8 cellular contexts compared by ENCODE assay signal in the genomic region with DNA sequence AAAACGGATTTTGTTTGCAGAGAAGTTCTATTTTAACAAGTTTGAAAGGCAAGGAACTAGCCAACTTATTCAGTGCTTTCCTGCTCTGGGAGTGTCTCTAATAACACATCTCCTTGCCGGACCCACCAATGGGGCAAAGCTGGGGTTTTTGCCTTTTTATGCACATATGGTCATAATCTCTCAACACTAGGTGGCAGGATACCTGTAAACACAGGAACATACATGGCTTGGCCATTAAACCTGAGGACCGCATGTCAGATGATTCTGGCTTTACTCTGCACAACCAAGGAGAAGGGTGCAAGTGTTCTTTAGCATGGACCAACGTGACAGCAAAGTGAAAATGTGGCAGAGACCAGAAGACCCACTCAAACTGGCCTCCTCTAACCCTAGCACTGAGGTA. TPM values are rescaled to one million over a fixed set of nuclear protein-coding genes. Genes with fewer than 3 reads are reported as not detected.
DNase-seq lines count a peak whose midpoint lies in the region; ATAC-seq, FAIRE-seq and TF ChIP-seq lines count a peak whose summit lies in the region.

No MANE protein-coding gene starts in this region.

- CTCF ChIA-PET in activated CD8-positive, alpha-beta T cell treated with anti-CD3 and anti-CD28 coated beads for 36 hours (lab: Charles Lee): interaction anchor here (0.9 to 3.2 kb wide), 8 partner anchors 20 to 105 kb away, joined by 3 to 27 read pairs (median 5); no protein-coding TSS in a partner anchor
- CTCF ChIA-PET in activated CD8-positive, alpha-beta T cell treated with anti-CD3 and anti-CD28 coated beads, Interleukin-2, amount 10 ng/mL, durations not matched to agents 7 days and 5 days (lab: Charles Lee): interaction anchor here (0.9 to 2.0 kb wide), 7 partner anchors 8 to 78 kb away, joined by 3 to 8 read pairs (median 4); no protein-coding TSS in a partner anchor
- CTCF ChIA-PET in K562 (lab: Yijun Ruan, JAX; ENCODE audit: low intra/inter-chr PET ratio): interaction anchor here (0.5 to 3.3 kb wide), 4 partner anchors 20 to 250 kb away, joined by 3 to 23 read pairs (median 13); partner anchors contain the start of gene LAD1

- H3K9me3 ChIP-seq in K562 (replicated peaks; ENCODE audit: control insufficient read depth, insufficient read depth, low read depth, low read length): no peaks in the 10 kb centered on the region

- POLR2A ChIA-PET in activated CD8-positive, alpha-beta T cell treated with anti-CD3 and anti-CD28 coated beads for 36 hours (lab: Charles Lee): interaction anchor here (1.2 to 1.3 kb wide), 2 partner anchors 9 to 12 kb away, joined by 3 to 4 read pairs; no protein-coding TSS in a partner anchor
- POLR2A ChIA-PET in activated CD8-positive, alpha-beta T cell treated with anti-CD3 and anti-CD28 coated beads, Interleukin-2, amount 10 ng/mL, durations not matched to agents 7 days and 5 days (lab: Charles Lee): no interaction called here
- POLR2A ChIA-PET in K562 (lab: Yijun Ruan, JAX): interaction anchor here (0.6 to 2.4 kb wide), 4 partner anchors 10 to 385 kb away, joined by 3 to 8 read pairs (median 3); no protein-coding TSS in a partner anchor

- H3K4me1 ChIP-seq in K562 (replicated peaks in 1 of 2; ENCODE audit: control insufficient read depth in 2 of 2, insufficient read depth in 2 of 2, low read length in 2 of 2): peaks cover 8 to 16% of the 10 kb centered on the region in 2 experiments; a peak in 4 of 5 replicates

- in situ Hi-C loops in K562 (cut with MboI): loop anchor here (5.0 kb wide), 1 partner anchor 68 kb away; no protein-coding TSS in a partner anchor

- peak; percentile 51 for TF ChIP-seq CTCF in activated CD8-positive, alpha-beta T cell treated with anti-CD3 and anti-CD28 coated beads for 36 hours (IDR thresholded peaks at IDR 0.05)
- peak; percentile 72 to 86 (median 77) for TF ChIP-seq CTCF in K562 (IDR thresholded peaks at IDR 0.05 in 2 of 3, conservative IDR thresholded peaks at IDR 0.05 in 1 of 3; ENCODE audit: insufficient read depth in 2 of 3, low read depth in 1 of 3, low read length in 3 of 3)

- ATAC-seq in activated CD8-positive, alpha-beta T cell treated with anti-CD3 and anti-CD28 coated beads for 36 hours: no peak
- no peak for ATAC-seq in activated CD8-positive, alpha-beta T cell treated with anti-CD3 and anti-CD28 coated beads, Interleukin-2, amount 10 ng/mL, durations not matched to agents 7 days and 5 days
- ATAC-seq in K562 (peak; percentile 68), naive B cell (ENCODE audit: low read depth in 2 of 2) (no peak), GM18907 (IDR thresholded peaks at IDR 0.05; ENCODE audit: unreplicated experiment) (no peak), HG03565 (IDR thresholded peaks at IDR 0.05; ENCODE audit: unreplicated experiment) (no peak)

- H3K27ac ChIP-seq in K562 (ENCODE audit: extremely low read depth, low read depth, low read length): no peak overlapping the region

- H2AFZ ChIP-seq in K562 (ENCODE audit: low read depth, low read length): no peak overlapping the region

- intact Hi-C loops in activated CD8-positive, alpha-beta T cell treated with anti-CD3 and anti-CD28 coated beads for 36 hours (cut with micrococcal nuclease): no loop called here
- intact Hi-C loops in K562 (cut with micrococcal nuclease): loop anchor here (1.0 kb wide), 2 partner anchors 36 to 74 kb away; no protein-coding TSS in a partner anchor

- H3K36me3 Mint-ChIP-seq in activated CD8-positive, alpha-beta T cell treated with anti-CD3 and anti-CD28 coated beads for 36 hours (ENCODE audit: low read depth): peaks cover 18% of the 10 kb centered on the region
- H3K36me3 Mint-ChIP-seq in activated CD8-positive, alpha-beta T cell treated with anti-CD3 and anti-CD28 coated beads, Interleukin-2, amount 10 ng/mL, durations not matched to agents 7 days and 5 days (ENCODE audit: low read depth): no peaks in the 10 kb centered on the region
- peaks cover 34 to 39% of the 10 kb centered on the region in 2 donors for H3K36me3 Mint-ChIP-seq in naive B cell

- peaks cover 6% of the 10 kb centered on the region; the same call in 1 of the 2 replicates for H4K20me1 ChIP-seq in K562 (replicated peaks; ENCODE audit: control insufficient read depth, insufficient read depth, low read length)

- no peaks in the 10 kb centered on the region for H3K9me3 Mint-ChIP-seq in activated CD8-positive, alpha-beta T cell treated with anti-CD3 and anti-CD28 coated beads for 36 hours
- H3K9me3 Mint-ChIP-seq in activated CD8-positive, alpha-beta T cell treated with anti-CD3 and anti-CD28 coated beads, Interleukin-2, amount 10 ng/mL, durations not matched to agents 7 days and 5 days (ENCODE audit: insufficient read depth): no peaks in the 10 kb centered on the region
- H3K9me3 Mint-ChIP-seq in naive B cell: no peaks in the 10 kb centered on the region

- H3K79me2 ChIP-seq in K562 (ENCODE audit: control insufficient read depth, insufficient read depth, low read length): peaks cover 12% of the 10 kb centered on the region; the same call in 2 of the 3 replicates

- H3K4me1 Mint-ChIP-seq in activated CD8-positive, alpha-beta T cell treated with anti-CD3 and anti-CD28 coated beads for 36 hours (ENCODE audit: low read depth): peaks cover 12% of the 10 kb centered on the region
- H3K4me1 Mint-ChIP-seq in activated CD8-positive, alpha-beta T cell treated with anti-CD3 and anti-CD28 coated beads, Interleukin-2, amount 10 ng/mL, durations not matched to agents 7 days and 5 days (ENCODE audit: low read depth): peaks cover 11% of the 10 kb centered on the region
- peaks cover 10 to 17% (median 17%) of the 10 kb centered on the region in 3 donors for H3K4me1 Mint-ChIP-seq in naive B cell

- DNase-seq in activated CD8-positive, alpha-beta T cell treated with anti-CD3 and anti-CD28 coated beads for 36 hours: peak; percentile 17
- DNase-seq in activated CD8-positive, alpha-beta T cell treated with anti-CD3 and anti-CD28 coated beads, Interleukin-2, amount 10 ng/mL, durations not matched to agents 7 days and 5 days: no peak
- peak; percentile 33 for DNase-seq in NCI-H1105 (lab: John Stamatoyannopoulos, UW)
- DNase-seq in K562 (ENCODE audit: extremely low read depth in 1 of 4, low spot score in 3 of 4): peak; percentile 66 to 72 (median 70)
- DNase-seq in naive B cell: peak; percentile 9
- no peak for DNase-seq in inferior parietal cortex (ENCODE audit: extremely low spot score)

- H3K4me3 ChIP-seq in K562: no peak overlapping the region

- H3K27me3 ChIP-seq in K562 (ENCODE audit: control insufficient read depth in 2 of 2, insufficient read depth in 2 of 2, low read length in 2 of 2): no peaks in the 10 kb centered on the region

- no TSS peak for BruUV-seq in K562 (replicated peaks; lab: Mats Ljungman, UMichigan)

- no peak overlapping the region for H3K4me3 Mint-ChIP-seq in activated CD8-positive, alpha-beta T cell treated with anti-CD3 and anti-CD28 coated beads for 36 hours
- no peak overlapping the region for H3K4me3 Mint-ChIP-seq in activated CD8-positive, alpha-beta T cell treated with anti-CD3 and anti-CD28 coated beads, Interleukin-2, amount 10 ng/mL, durations not matched to agents 7 days and 5 days
- H3K4me3 Mint-ChIP-seq in naive B cell: peak overlapping the region in 1 of 8 donors; percentile 64

- no peak overlapping the region for H3K9ac ChIP-seq in K562 (ENCODE audit: insufficient read depth in 1 of 2, low read depth in 2 of 2, low read length in 2 of 2)

- FAIRE-seq in K562 (lab: Jason Lieb, UNC): peak; percentile 94

- no peak for TF ChIP-seq POLR2A in K562 (conservative IDR thresholded peaks at IDR 0.05)

- 29% methylated on average over 4 of the region's 4 CpGs for WGBS in K562 (ENCODE audit: insufficient coverage, low coverage, missing lambda C conversion rate)

- no peak for TF ChIP-seq EP300 in K562 (IDR thresholded peaks at IDR 0.05; ENCODE audit: low read length)

- peak; percentile 70 to 83 for TF ChIP-seq RAD21 in K562 (CRISPR knock-in tag; conservative IDR thresholded peaks at IDR 0.05 in 1 of 2, IDR thresholded peaks at IDR 0.05 in 1 of 2)

- no peak overlapping the region for H3K27ac Mint-ChIP-seq in activated CD8-positive, alpha-beta T cell treated with anti-CD3 and anti-CD28 coated beads for 36 hours
- H3K27ac Mint-ChIP-seq in activated CD8-positive, alpha-beta T cell treated with anti-CD3 and anti-CD28 coated beads, Interleukin-2, amount 10 ng/mL, durations not matched to agents 7 days and 5 days: no peak overlapping the region
- no peak overlapping the region for H3K27ac Mint-ChIP-seq in naive B cell

- H3K36me3 ChIP-seq in K562 (ENCODE audit: control insufficient read depth, insufficient read depth, low read length): peaks cover 84% of the 10 kb centered on the region

- H3K4me2 ChIP-seq in K562 (ENCODE audit: insufficient read depth, low read length): no peak overlapping the region

- H3K27me3 Mint-ChIP-seq in activated CD8-positive, alpha-beta T cell treated with anti-CD3 and anti-CD28 coated beads for 36 hours: no peaks in the 10 kb centered on the region
- H3K27me3 Mint-ChIP-seq in activated CD8-positive, alpha-beta T cell treated with anti-CD3 and anti-CD28 coated beads, Interleukin-2, amount 10 ng/mL, durations not matched to agents 7 days and 5 days (ENCODE audit: low read depth): no peaks in the 10 kb centered on the region
- H3K27me3 Mint-ChIP-seq in naive B cell: no peaks in the 10 kb centered on the region

- H3K9me1 ChIP-seq in K562 (ENCODE audit: control insufficient read depth, insufficient read depth, low read length): no peaks in the 10 kb centered on the region

RNA-seq across cellular contexts. Expression of gene TMEM9, which starts 4.9 kb away (rescaled TPM):
- 10 to 100 TPM; 28.7 to 30.6 TPM for total RNA-seq in activated CD8-positive, alpha-beta T cell treated with anti-CD3 and anti-CD28 coated beads for 36 hours
- total RNA-seq in activated CD8-positive, alpha-beta T cell treated with anti-CD3 and anti-CD28 coated beads, Interleukin-2, amount 10 ng/mL, durations not matched to agents 7 days and 5 days: 10 to 100 TPM; 13.6 to 18.9 TPM
- total RNA-seq in K562 (2011; cell fraction: chromatin; rRNA removed; ENCODE audit: low replicate concordance): 56.7 and 115 TPM in 2 replicates
- 158 and 181 TPM in 2 replicates for total RNA-seq in K562 (2011; cell fraction: nucleolus; rRNA removed)
- 137 and 141 TPM in 2 replicates for total RNA-seq in K562 (2011; cell fraction: nucleoplasm; rRNA removed)
- 79.3 and 118 TPM in 2 replicates for total RNA-seq in K562 (2014; rRNA removed)
- total RNA-seq in K562 (2014; rRNA removed; fragmentation: Illumina TruSeq; extraction: Trizol): 25.4 and 30.4 TPM in 2 replicates
- total RNA-seq in K562 (2015; rRNA removed; fragmentation: Illumina TruSeq; extraction: Trizol): 30.6 and 31.5 TPM in 2 replicates
- total RNA-seq in K562 (2021): 72.4 and 80.7 TPM in 2 replicates
- polyA plus RNA-seq in K562 (2011; rRNA removed): 107 and 195 TPM in 2 replicates
- 148 and 167 TPM in 2 replicates for polyA plus RNA-seq in K562 (2011; cell fraction: cytosol; rRNA removed)
- polyA plus RNA-seq in K562 (2011; cell fraction: nucleus; rRNA removed): 145 and 201 TPM in 2 replicates
- 64.1 and 120 TPM in 2 replicates for polyA plus RNA-seq in K562 (2012)
- polyA plus RNA-seq in K562 (2014; fragmentation: Illumina TruSeq; extraction: Trizol): 38.7 and 52.1 TPM in 2 replicates
- 10 to 100 TPM; 42.4 to 86.2 TPM for polyA plus RNA-seq in K562 (2014; fragmentation: Nextera tagmentation; extraction: Ambion mirVana)
- 67.6 and 90.2 TPM in 2 replicates for polyA plus RNA-seq in K562 (2014; rRNA removed)
- 56.2 and 56.5 TPM in 2 replicates for polyA minus RNA-seq in K562 (2011; rRNA and poly(A)+ RNA removed)
- polyA minus RNA-seq in K562 (2011; cell fraction: cytosol; rRNA and poly(A)+ RNA removed): 30.3 and 38.0 TPM in 2 replicates
- 14.8 and 29.9 TPM in 2 replicates for polyA minus RNA-seq in K562 (2011; cell fraction: nucleus; rRNA and poly(A)+ RNA removed)
- 10 to 100 TPM; 24.6 to 43.5 (median 31.4) TPM for polyA plus RNA-seq in naive B cell (ENCODE audit: low read depth in 6 of 6)

RNA-seq across cellular contexts. Expression of gene ASCL5, which starts 22.4 kb away (rescaled TPM):
- under 1 TPM; 0.29 to 0.36 TPM for total RNA-seq in activated CD8-positive, alpha-beta T cell treated with anti-CD3 and anti-CD28 coated beads for 36 hours
- not detected for total RNA-seq in activated CD8-positive, alpha-beta T cell treated with anti-CD3 and anti-CD28 coated beads, Interleukin-2, amount 10 ng/mL, durations not matched to agents 7 days and 5 days
- not detected in 2 replicates for total RNA-seq in K562 (2011; cell fraction: chromatin; rRNA removed; ENCODE audit: low replicate concordance)
- not detected in 2 replicates for total RNA-seq in K562 (2011; cell fraction: nucleolus; rRNA removed)
- not detected in 2 replicates for total RNA-seq in K562 (2011; cell fraction: nucleoplasm; rRNA removed)
- total RNA-seq in K562 (2014; rRNA removed) (0.09 TPM in 1 of 2 replicates, not detected in the other), K562 (2014; rRNA removed; fragmentation: Illumina TruSeq; extraction: Trizol) (not detected in 2 replicates), K562 (2015; rRNA removed; fragmentation: Illumina TruSeq; extraction: Trizol) (not detected in 2 replicates), K562 (2021) (not detected in 2 replicates)
- polyA plus RNA-seq in K562 (2011; rRNA removed) (not detected in 2 replicates), K562 (2014; fragmentation: Illumina TruSeq; extraction: Trizol) (not detected in 2 replicates), K562 (2014; fragmentation: Nextera tagmentation; extraction: Ambion mirVana) (not detected), K562 (2014; rRNA removed) (not detected in 2 replicates), naive B cell (ENCODE audit: low read depth in 6 of 6) (not detected)
- polyA plus RNA-seq in K562 (2011; cell fraction: cytosol; rRNA removed): not detected in 2 replicates
- not detected in 2 replicates for polyA plus RNA-seq in K562 (2011; cell fraction: nucleus; rRNA removed)
- polyA plus RNA-seq in K562 (2012): not detected in 2 replicates
- not detected in 2 replicates for polyA minus RNA-seq in K562 (2011; rRNA and poly(A)+ RNA removed)
- polyA minus RNA-seq in K562 (2011; cell fraction: cytosol; rRNA and poly(A)+ RNA removed): not detected in 2 replicates
- not detected in 2 replicates for polyA minus RNA-seq in K562 (2011; cell fraction: nucleus; rRNA and poly(A)+ RNA removed)

RNA-seq across cellular contexts. Expression of gene CACNA1S, which starts 37.2 kb away (rescaled TPM):
- total RNA-seq in activated CD8-positive, alpha-beta T cell treated with anti-CD3 and anti-CD28 coated beads for 36 hours: not detected
- not detected for total RNA-seq in activated CD8-positive, alpha-beta T cell treated with anti-CD3 and anti-CD28 coated beads, Interleukin-2, amount 10 ng/mL, durations not matched to agents 7 days and 5 days
- total RNA-seq in K562 (2011; cell fraction: chromatin; rRNA removed; ENCODE audit: low replicate concordance): not detected in 2 replicates
- total RNA-seq in K562 (2011; cell fraction: nucleolus; rRNA removed): not detected in 2 replicates
- not detected in 2 replicates for total RNA-seq in K562 (2011; cell fraction: nucleoplasm; rRNA removed)
- total RNA-seq in K562 (2014; rRNA removed): not detected in 2 replicates
- not detected in 2 replicates for total RNA-seq in K562 (2014; rRNA removed; fragmentation: Illumina TruSeq; extraction: Trizol)
- total RNA-seq in K562 (2015; rRNA removed; fragmentation: Illumina TruSeq; extraction: Trizol): not detected in 2 replicates
- total RNA-seq in K562 (2021): not detected in 2 replicates
- polyA plus RNA-seq in K562 (2011; rRNA removed): not detected in 2 replicates
- not detected in 2 replicates for polyA plus RNA-seq in K562 (2011; cell fraction: cytosol; rRNA removed)
- not detected in 2 replicates for polyA plus RNA-seq in K562 (2011; cell fraction: nucleus; rRNA removed)
- polyA plus RNA-seq in K562 (2012): 0.01 TPM in 1 of 2 replicates, not detected in the other
- polyA plus RNA-seq in K562 (2014; fragmentation: Illumina TruSeq; extraction: Trizol): not detected in 2 replicates
- not detected for polyA plus RNA-seq in K562 (2014; fragmentation: Nextera tagmentation; extraction: Ambion mirVana)
- polyA plus RNA-seq in K562 (2014; rRNA removed): not detected in 2 replicates
- polyA minus RNA-seq in K562 (2011; rRNA and poly(A)+ RNA removed): not detected in 2 replicates
- not detected in 2 replicates for polyA minus RNA-seq in K562 (2011; cell fraction: cytosol; rRNA and poly(A)+ RNA removed)
- polyA minus RNA-seq in K562 (2011; cell fraction: nucleus; rRNA and poly(A)+ RNA removed): not detected in 2 replicates
- not detected for polyA plus RNA-seq in naive B cell (ENCODE audit: low read depth in 6 of 6)

RNA-seq across cellular contexts. Expression of gene IGFN1, which starts 41.2 kb away (rescaled TPM):
- not detected for total RNA-seq in activated CD8-positive, alpha-beta T cell treated with anti-CD3 and anti-CD28 coated beads for 36 hours
- total RNA-seq in activated CD8-positive, alpha-beta T cell treated with anti-CD3 and anti-CD28 coated beads, Interleukin-2, amount 10 ng/mL, durations not matched to agents 7 days and 5 days: not detected
- total RNA-seq in K562 (2011; cell fraction: chromatin; rRNA removed; ENCODE audit: low replicate concordance): 0.05 and 0.16 TPM in 2 replicates
- not detected in 2 replicates for total RNA-seq in K562 (2011; cell fraction: nucleolus; rRNA removed)
- not detected in 2 replicates for total RNA-seq in K562 (2011; cell fraction: nucleoplasm; rRNA removed)
- total RNA-seq in K562 (2014; rRNA removed) (not detected in 2 replicates), K562 (2014; rRNA removed; fragmentation: Illumina TruSeq; extraction: Trizol) (not detected in 2 replicates), K562 (2015; rRNA removed; fragmentation: Illumina TruSeq; extraction: Trizol) (not detected in 2 replicates), K562 (2021) (not detected in 2 replicates)
- polyA plus RNA-seq in K562 (2011; rRNA removed) (not detected in 2 replicates), K562 (2014; fragmentation: Illumina TruSeq; extraction: Trizol) (not detected in 2 replicates), K562 (2014; fragmentation: Nextera tagmentation; extraction: Ambion mirVana) (not detected), K562 (2014; rRNA removed) (0.04 TPM in 1 of 2 replicates, not detected in the other), naive B cell (ENCODE audit: low read depth in 6 of 6) (not detected)
- not detected in 2 replicates for polyA plus RNA-seq in K562 (2011; cell fraction: cytosol; rRNA removed)
- polyA plus RNA-seq in K562 (2011; cell fraction: nucleus; rRNA removed): 0.06 TPM in 1 of 2 replicates, not detected in the other
- polyA plus RNA-seq in K562 (2012): 0.03 and 0.17 TPM in 2 replicates
- not detected in 2 replicates for polyA minus RNA-seq in K562 (2011; rRNA and poly(A)+ RNA removed)
- polyA minus RNA-seq in K562 (2011; cell fraction: cytosol; rRNA and poly(A)+ RNA removed): not detected in 2 replicates
- polyA minus RNA-seq in K562 (2011; cell fraction: nucleus; rRNA and poly(A)+ RNA removed): 0.11 TPM in 1 of 2 replicates, not detected in the other

Comparison
In these comparisons a context has a peak if more than half of its experiments do, and no peak if none do; other contexts are left out.
1. DNase-seq: peak in activated CD8-positive, alpha-beta T cell treated with anti-CD3 and anti-CD28 coated beads for 36 hours (single experiment), NCI-H1105 (single experiment), K562 (4 of 4) and naive B cell (single experiment); none in activated CD8-positive, alpha-beta T cell treated with anti-CD3 and anti-CD28 coated beads, Interleukin-2, amount 10 ng/mL, durations not matched to agents 7 days and 5 days (single experiment) and inferior parietal cortex (single experiment).